Comparison of ENCODE assay signal across 25 cellular contexts in the genomic region with DNA sequence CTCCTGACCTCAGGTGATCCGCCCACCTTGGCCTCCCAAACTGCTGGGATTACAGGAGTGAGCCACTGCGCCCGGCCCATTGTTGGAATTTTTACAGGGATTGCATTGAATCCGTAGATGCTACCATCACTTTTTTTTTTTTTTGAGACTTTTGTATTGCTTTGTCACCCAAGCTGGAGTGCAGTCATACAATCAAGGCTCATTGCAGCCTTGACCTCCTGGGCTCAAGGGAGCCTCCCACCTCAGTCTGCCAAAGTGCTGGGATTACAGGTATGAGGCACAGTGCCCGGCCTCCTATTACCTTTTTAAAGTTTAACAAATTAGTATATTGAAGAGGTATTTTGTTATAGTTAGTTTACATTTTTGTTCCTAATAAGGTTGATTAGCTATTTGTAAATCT.
A peak's percentile ranks its signal among the peaks of the same experiment; 100 is the strongest.
DNase-seq lines count a peak whose midpoint lies in the region; ATAC-seq, FAIRE-seq and TF ChIP-seq lines count a peak whose summit lies in the region.
"Had no signal": no experiment of that assay in that cellular context is flagged by ENCODE, and none has a peak within 500 bp of the region (broad histone marks: within the 10 kb centered on the region; RNA-seq: fewer than 3 reads in every experiment).

No MANE protein-coding gene starts in this region.

- no peak overlapping the region for H3K4me3 Mint-ChIP-seq in endodermal cell
- H3K4me3 Mint-ChIP-seq: CD14-positive monocyte; CD4-positive, alpha-beta T cell; CD8-positive, alpha-beta memory T cell had no signal

- H3K4me1 Mint-ChIP-seq in endodermal cell = peaks cover 14% of the 10 kb centered on the region
- H3K4me1 Mint-ChIP-seq: CD14-positive monocyte had no signal

- no peaks in the 10 kb centered on the region for H3K27me3 Mint-ChIP-seq in endodermal cell (ENCODE audit: insufficient read depth)

- CTCF ChIA-PET in HepG2 (lab: Yijun Ruan, JAX; ENCODE audit: low intra/inter-chr PET ratio, low total read pairs) = no interaction called here

- peaks cover 2 to 38% (median 25%) of the 10 kb centered on the region in 4 donors for H3K4me1 ChIP-seq in liver (ENCODE audit: control insufficient read depth in 4 of 4, insufficient read depth in 4 of 4, low read length in 3 of 4)
- H3K4me1 ChIP-seq in HepG2 (ENCODE audit: insufficient read depth, low read length) = peaks cover 68% of the 10 kb centered on the region
- peaks cover 18% of the 10 kb centered on the region for H3K4me1 ChIP-seq in lower lobe of right lung
- H3K4me1 ChIP-seq in endodermal cell (ENCODE audit: control insufficient read depth, insufficient read depth, low read length) = peaks cover 5% of the 10 kb centered on the region
- H3K4me1 ChIP-seq: BE2C; BLaER1 treated with 17β-estradiol and CSF1 and Interleukin-3, amounts not matched to agents 10 nM and 100 nM had no signal

- DNase-seq in HepG2 (ENCODE audit: low spot score) = no peak
- DNase-seq in left colon = no peak
- DNase-seq in lower lobe of right lung = peak; percentile 7
- no peak for DNase-seq in SW 1271 (lab: John Stamatoyannopoulos, UW)
- no peak for DNase-seq in activated effector memory CD4-positive, alpha-beta T cell treated with anti-CD3 and anti-CD28 coated beads, Interleukin-2, amount 50 U/mL, for 16 hours
- DNase-seq in endodermal cell = no peak
- DNase-seq: ACHN; AML-193; BE2C; CD4-positive, alpha-beta T cell; CD8-positive, alpha-beta memory T cell; DMS53; DMS79 treated with DMSO at 0.1 percent for 48 hours; GF-D8; GM23248; H7; HCEC 1CT had no signal

- intact Hi-C loops in HepG2 (cut with micrococcal nuclease; ENCODE audit: unreplicated experiment) (loop anchor here (5.0 kb wide), 1 partner anchor 57 kb away; no protein-coding TSS in a partner anchor), left colon (cut with DNase I, micrococcal nuclease) (no loop called here), lower lobe of right lung (cut with DNase I) (no loop called here)

- H3K27ac ChIP-seq in liver (ENCODE audit: low read depth in 1 of 2, low read length in 2 of 2) (peak overlapping the region; percentile 77 to 89), HepG2 (ENCODE audit: extremely low read length, insufficient read depth, low read length) (no peak overlapping the region), lower lobe of right lung (no peak overlapping the region), endodermal cell (ENCODE audit: low read depth, low read length) (no peak overlapping the region)
- H3K27ac ChIP-seq: 22Rv1; BLaER1 treated with 17β-estradiol and CSF1 and Interleukin-3, amounts not matched to agents 10 nM and 100 nM; GM23248 had no signal

- no peaks in the 10 kb centered on the region for H3K27me3 ChIP-seq in liver (ENCODE audit: control insufficient read depth in 4 of 4, insufficient read depth in 4 of 4, low read length in 3 of 4)
- no peaks in the 10 kb centered on the region for H3K27me3 ChIP-seq in HepG2 (ENCODE audit: control insufficient read depth in 1 of 2, insufficient read depth in 2 of 2, low read length in 2 of 2)
- H3K27me3 ChIP-seq in lower lobe of right lung (ENCODE audit: low read depth) = no peaks in the 10 kb centered on the region
- H3K27me3 ChIP-seq in endodermal cell (ENCODE audit: control insufficient read depth, insufficient read depth, low read length, poor library complexity, severe bottlenecking) = no peaks in the 10 kb centered on the region
- H3K27me3 ChIP-seq: BE2C; BLaER1 treated with 17β-estradiol and CSF1 and Interleukin-3, amounts not matched to agents 10 nM and 100 nM had no signal

- in situ Hi-C loops in HepG2 (cut with HindIII; ENCODE audit: extremely low pct_ligation_motif_present, low pct_unique_long_range_greater_than_20kb) = no loop called here

- H4K20me1 ChIP-seq in HepG2 (ENCODE audit: insufficient read depth, low read length) = no peaks in the 10 kb centered on the region
- H4K20me1 ChIP-seq: BLaER1 treated with 17β-estradiol and CSF1 and Interleukin-3, amounts not matched to agents 10 nM and 100 nM had no signal

- WGBS in liver = 30% methylated on average over 5 of the region's 5 CpGs
- WGBS in HepG2 (ENCODE audit: low lambda C conversion rate) = 89% methylated on average over 5 of the region's 5 CpGs
- 83 to 96% methylated on average over 2 to 4 of the region's 5 CpGs for WGBS in endodermal cell (ENCODE audit: insufficient coverage in 1 of 2, insufficient read length in 1 of 2), 2 experiments

- TF ChIP-seq CTCF in liver (IDR thresholded peaks at IDR 0.05; ENCODE audit: low read depth, low read length, missing input control) (no peak), HepG2 (CRISPR knock-in tag; IDR thresholded peaks at IDR 0.05) (no peak), lower lobe of right lung (IDR thresholded peaks at IDR 0.05) (no peak), endodermal cell (conservative IDR thresholded peaks at IDR 0.05) (no peak)

- no TSS peak for BruUV-seq in HepG2 (replicated peaks; lab: Mats Ljungman, UMichigan)

- H3K9me3 Mint-ChIP-seq in endodermal cell = no peaks in the 10 kb centered on the region
- H3K9me3 Mint-ChIP-seq: CD4-positive, alpha-beta T cell; CD8-positive, alpha-beta memory T cell had no signal

- H3K79me2 ChIP-seq in HepG2 (ENCODE audit: insufficient read depth, low read length) = no peaks in the 10 kb centered on the region

- H3K36me3 ChIP-seq in liver (ENCODE audit: control insufficient read depth in 4 of 4, insufficient read depth in 3 of 4, low read depth in 1 of 4, low read length in 3 of 4) (no peaks in the 10 kb centered on the region), HepG2 (replicated peaks in 1 of 2; ENCODE audit: control insufficient read depth in 1 of 2, insufficient read depth in 2 of 2, low read length in 2 of 2) (no peaks in the 10 kb centered on the region), lower lobe of right lung (no peaks in the 10 kb centered on the region), endodermal cell (ENCODE audit: control insufficient read depth, insufficient read depth, low read length) (no peaks in the 10 kb centered on the region)
- H3K36me3 ChIP-seq: BE2C; BLaER1 treated with 17β-estradiol and CSF1 and Interleukin-3, amounts not matched to agents 10 nM and 100 nM had no signal

- FAIRE-seq in HepG2 (lab: Jason Lieb, UNC) = no peak
- FAIRE-seq: A204.1, GM12891, H1 had no signal

- H3K4me3 ChIP-seq in liver (ENCODE audit: low read depth in 1 of 3, low read length in 3 of 3) (no peak overlapping the region), HepG2 (replicated peaks in 1 of 3; ENCODE audit: insufficient read depth in 1 of 3, low read depth in 2 of 3, low read length in 3 of 3) (no peak overlapping the region), lower lobe of right lung (no peak overlapping the region), endodermal cell (ENCODE audit: low read length) (no peak overlapping the region)
- H3K4me3 ChIP-seq: BLaER1 treated with 17β-estradiol and CSF1 and Interleukin-3, amounts not matched to agents 10 nM and 100 nM; GM23248 had no signal

- H2AFZ ChIP-seq in HepG2 (ENCODE audit: low read length) = no peak overlapping the region
- H2AFZ ChIP-seq: GM23248 had no signal

- TF ChIP-seq EP300 in HepG2 (IDR thresholded peaks at IDR 0.05; ENCODE audit: low read depth in 2 of 2, low read length in 2 of 2) (no peak), HepG2 (CRISPR knock-in tag; IDR thresholded peaks at IDR 0.05; ENCODE audit: borderline replicate concordance) (no peak)

- no peak overlapping the region for H3K4me2 ChIP-seq in HepG2 (ENCODE audit: low read depth, low read length)
- H3K4me2 ChIP-seq: BLaER1 treated with 17β-estradiol and CSF1 and Interleukin-3, amounts not matched to agents 10 nM and 100 nM had no signal

- H3K9me3 ChIP-seq in liver (ENCODE audit: control insufficient read depth in 4 of 4, low read length in 3 of 4) = no peaks in the 10 kb centered on the region
- no peaks in the 10 kb centered on the region for H3K9me3 ChIP-seq in HepG2 (ENCODE audit: low read length)
- H3K9me3 ChIP-seq in lower lobe of right lung = no peaks in the 10 kb centered on the region
- H3K9me3 ChIP-seq in endodermal cell (ENCODE audit: control insufficient read depth, low read length) = no peaks in the 10 kb centered on the region
- H3K9me3 ChIP-seq: BE2C; BLaER1 treated with 17β-estradiol and CSF1 and Interleukin-3, amounts not matched to agents 10 nM and 100 nM had no signal

- no peak overlapping the region for H3K27ac Mint-ChIP-seq in endodermal cell
- H3K27ac Mint-ChIP-seq: CD14-positive monocyte; CD4-positive, alpha-beta T cell; CD8-positive, alpha-beta memory T cell had no signal

- ATAC-seq in HepG2 (no peak), left colon (peak; percentile 2), lower lobe of right lung (no peak), GM19467 (IDR thresholded peaks at IDR 0.05; ENCODE audit: unreplicated experiment) (no peak)

- no peak for TF ChIP-seq POLR2A in HepG2 (IDR thresholded peaks at IDR 0.05; ENCODE audit: insufficient read depth in 1 of 2, low read depth in 2 of 2, low read length in 2 of 2)

- POLR2A ChIA-PET in HepG2 (lab: Yijun Ruan, JAX) = no interaction called here

- no peaks in the 10 kb centered on the region for H3K36me3 Mint-ChIP-seq in endodermal cell (ENCODE audit: low read depth)
- H3K36me3 Mint-ChIP-seq: CD14-positive monocyte had no signal

- peak overlapping the region in 1 of 2 donors; percentile 42 for H3K9ac ChIP-seq in liver (ENCODE audit: low read depth in 1 of 2, low read length in 2 of 2)
- no peak overlapping the region for H3K9ac ChIP-seq in HepG2 (ENCODE audit: insufficient read depth, low read depth, low read length)
- H3K9ac ChIP-seq in endodermal cell (ENCODE audit: extremely low read depth, low read length, poor library complexity, severe bottlenecking) = no peak overlapping the region
- H3K9ac ChIP-seq: BLaER1 treated with 17β-estradiol and CSF1 and Interleukin-3, amounts not matched to agents 10 nM and 100 nM; GM23248 had no signal

- TF ChIP-seq RAD21 in liver (IDR thresholded peaks at IDR 0.05) (peak; percentile 39 to 50), HepG2 (CRISPR knock-in tag; IDR thresholded peaks at IDR 0.05) (no peak)

TF ChIP-seq in liver, 16 proteins besides CTCF, POLR2A, EP300 and RAD21 (continues in another document):
- TF ChIP-seq EGR1 (IDR thresholded peaks at IDR 0.05; ENCODE audit: low read depth in 2 of 2) = peak in 1 of 2 donors; percentile 17

TF ChIP-seq in HepG2, 621 proteins besides CTCF, POLR2A, EP300 and RAD21 (continues in another document):
- TF ChIP-seq KLF13 (CRISPR knock-in tag; IDR thresholded peaks at IDR 0.05) = no peak
- no peak for TF ChIP-seq ELK4 (CRISPR knock-in tag; IDR thresholded peaks at IDR 0.05; ENCODE audit: borderline replicate concordance)
- TF ChIP-seq ZIK1 (CRISPR knock-in tag; IDR thresholded peaks at IDR 0.05; ENCODE audit: borderline replicate concordance, low read depth) = no peak
- TF ChIP-seq PCBP1 (IDR thresholded peaks at IDR 0.05; ENCODE audit: borderline replicate concordance, low read depth, low read length) = no peak

Comparison
In these comparisons a context has a peak if more than half of its experiments do, and no peak if none do; other contexts are left out.
1. H3K27ac ChIP-seq: peak in liver (2 of 2); none in HepG2 (single experiment), lower lobe of right lung (single experiment) and endodermal cell (single experiment).